Comparison of ENCODE assay signal across 8 cellular contexts in the genomic region with DNA sequence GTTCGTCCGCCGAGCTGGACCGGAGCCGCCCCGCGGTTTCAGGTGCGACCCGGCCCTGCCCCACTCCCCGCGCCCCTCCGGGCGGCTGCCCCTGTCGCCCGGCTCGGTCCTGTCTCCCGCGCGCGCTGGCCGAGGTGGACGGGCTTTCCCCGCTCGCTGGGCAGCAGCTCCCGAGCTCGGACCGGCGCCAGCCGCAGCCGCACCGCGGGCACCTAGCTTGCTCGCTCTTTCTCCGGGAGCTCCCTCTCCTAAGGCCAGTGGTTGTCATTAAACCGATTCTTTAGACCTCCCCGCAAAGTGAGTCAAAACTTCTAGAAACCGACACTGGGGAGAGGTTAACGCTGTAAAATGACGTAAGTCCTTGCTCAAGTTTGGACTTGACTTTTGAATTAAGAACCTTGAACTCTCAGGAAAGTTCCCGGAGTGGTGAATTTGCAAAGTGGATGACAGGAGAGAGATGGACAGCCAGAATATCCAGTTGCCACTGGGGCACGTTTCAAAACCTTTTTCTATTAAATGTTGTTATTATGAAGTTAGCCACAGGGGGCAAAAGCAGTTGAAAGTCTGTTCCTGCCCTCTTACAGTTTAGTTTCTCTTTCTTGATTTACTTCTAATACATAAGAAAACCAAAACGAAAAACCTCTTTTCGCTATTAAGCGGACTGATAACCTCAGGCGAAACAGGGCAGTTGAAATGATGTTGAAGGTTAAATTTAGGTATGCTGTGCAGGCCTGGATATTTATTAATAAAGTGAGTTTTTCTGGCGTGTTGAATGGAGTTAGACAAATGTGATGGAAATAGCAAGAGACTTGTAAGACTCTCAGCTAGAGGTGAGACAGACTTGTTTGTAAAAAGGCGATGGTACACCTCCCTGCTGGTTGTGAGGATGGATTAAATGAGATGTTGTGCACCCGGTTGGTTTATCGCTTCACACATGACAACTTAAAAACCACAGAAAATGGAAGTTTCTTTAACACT. TPM values are rescaled to one million over a fixed set of nuclear protein-coding genes. Genes with fewer than 3 reads are reported as not detected.
DNase-seq lines count a peak whose midpoint lies in the region; ATAC-seq and TF ChIP-seq lines count a peak whose summit lies in the region.

No MANE protein-coding gene starts in this region.

- TF ChIP-seq POLR2A in transverse colon (IDR thresholded peaks at IDR 0.05): no peak

- H3K27me3 ChIP-seq in DND-41 (ENCODE audit: insufficient read depth, low read length, poor library complexity): no peaks in the 10 kb centered on the region
- no peaks in the 10 kb centered on the region for H3K27me3 ChIP-seq in transverse colon

- peaks cover 0 to 3% of the 10 kb centered on the region in 2 donors for H3K9me3 Mint-ChIP-seq in natural killer cell

- no peak for TF ChIP-seq EP300 in transverse colon (IDR thresholded peaks at IDR 0.05; ENCODE audit: low read depth)

- H3K27ac ChIP-seq in DND-41 (ENCODE audit: low read length) (peak overlapping the region; percentile 97), transverse colon (peak overlapping the region; percentile 96 to 99 (median 98))

- H3K9ac ChIP-seq in DND-41 (ENCODE audit: low read depth, low read length): peak overlapping the region; percentile 98

- DNase-seq in DND-41: peak; percentile 54
- peak; percentile 84 for DNase-seq in HT1080 (ENCODE audit: low read depth)
- peak; percentile 13 for DNase-seq in activated T-helper 9 cell treated with anti-CD3 and anti-CD28 coated beads, Interleukin-2, amount 50 U/mL, for 16 hours (ENCODE audit: low read depth)
- peak; percentile 89 for DNase-seq in fibroblast of peridontal ligament (ENCODE audit: extremely low read depth)
- peak; percentile 47 for DNase-seq in natural killer cell
- peak; percentile 42 for DNase-seq in transverse colon

- H3K79me2 ChIP-seq in DND-41 (ENCODE audit: insufficient read depth, low read length): peaks cover 54% of the 10 kb centered on the region

- H3K4me1 ChIP-seq in DND-41 (ENCODE audit: insufficient read depth, low read length): peaks cover 22% of the 10 kb centered on the region
- peaks cover 7 to 27% (median 12%) of the 10 kb centered on the region in 4 donors for H3K4me1 ChIP-seq in transverse colon

- peak overlapping the region; percentile 66 for H3K4me2 ChIP-seq in DND-41 (ENCODE audit: insufficient read depth, low read length)

- H2AFZ ChIP-seq in DND-41 (ENCODE audit: low read depth, low read length): peak overlapping the region; percentile 97

- peak; percentile 61 for TF ChIP-seq CTCF in DND-41 (IDR thresholded peaks at IDR 0.05; ENCODE audit: borderline replicate concordance, extremely low read depth, low read length, poor library complexity, severe bottlenecking)
- peak; percentile 57 for TF ChIP-seq CTCF in natural killer cell (IDR thresholded peaks at IDR 0.05)
- peak; percentile 48 to 76 (median 54) for TF ChIP-seq CTCF in transverse colon (IDR thresholded peaks at IDR 0.05)

- peak overlapping the region; percentile 99 to 100 for H3K27ac Mint-ChIP-seq in natural killer cell

- H3K36me3 ChIP-seq in DND-41 (ENCODE audit: insufficient read depth, low read length) (0 out of 2 replicates have a peak, but pooled peaks cover 11% of the 10 kb centered on the region), transverse colon (no peaks in the 10 kb centered on the region)

- H3K27me3 Mint-ChIP-seq in natural killer cell (ENCODE audit: low read depth in 2 of 2): no peaks in the 10 kb centered on the region

- in situ Hi-C loops in transverse colon (cut with MboI; ENCODE audit: low pct_ligation_motif_present in 1 of 4, low pct_unique_long_range_greater_than_20kb in 1 of 4, low sequenced_read_pairs in 3 of 4): no loop called here

- peaks cover 33 to 39% of the 10 kb centered on the region in 2 donors for H3K4me1 Mint-ChIP-seq in natural killer cell

- intact Hi-C loops in natural killer cell (cut with micrococcal nuclease) (loop anchor here (1.0 to 2.0 kb wide), 3 partner anchors 74 to 142 kb away; partner anchors contain the start of genes ANAPC4, SEPSECS and ZCCHC4), transverse colon (cut with DNase I; ENCODE audit: low total_unique reads) (loop anchor here (10.0 kb wide), 1 partner anchor 60 kb away; no protein-coding TSS in a partner anchor)

- H3K36me3 Mint-ChIP-seq in natural killer cell: peaks cover 7% of the 10 kb centered on the region

- peak overlapping the region; percentile 70 to 75 for H3K4me3 ChIP-seq in DND-41 (ENCODE audit: low read depth in 1 of 2, low read length in 2 of 2)
- H3K4me3 ChIP-seq in transverse colon: peak overlapping the region; percentile 68 to 94 (median 90)

- H3K9me3 ChIP-seq in DND-41 (ENCODE audit: insufficient read depth, low read length, severe bottlenecking) (peaks cover 18% of the 10 kb centered on the region), transverse colon (no peaks in the 10 kb centered on the region)

- WGBS in transverse colon (ENCODE audit: low coverage in 1 of 2), 2 donors: 4 to 9% methylated on average over 9 to 29 of the region's 49 CpGs

- H3K4me3 Mint-ChIP-seq in natural killer cell: peak overlapping the region; percentile 100

- no peaks in the 10 kb centered on the region; the same call in 1 of the 2 replicates for H4K20me1 ChIP-seq in DND-41 (ENCODE audit: insufficient read depth, low read length)

- peak; percentile 64 for ATAC-seq in DND-41 (ENCODE audit: insufficient read depth, low read depth)
- peak; percentile 68 for ATAC-seq in GM21447 (IDR thresholded peaks at IDR 0.05; ENCODE audit: unreplicated experiment)
- ATAC-seq in natural killer cell: peak; percentile 64 to 81 (median 69)

TF ChIP-seq in PFSK-1, 5 proteins besides CTCF, POLR2A, EP300 and RAD21:
- no peak for TF ChIP-seq TAF1 (IDR thresholded peaks at IDR 0.05; ENCODE audit: borderline replicate concordance, insufficient read depth, low read length)
- TF ChIP-seq FOXP2 (optimal IDR thresholded peaks at IDR 0.05; ENCODE audit: borderline replicate concordance, extremely low read depth, extremely low read length, insufficient read depth): no peak
- no peak for TF ChIP-seq REST (IDR thresholded peaks at IDR 0.05; ENCODE audit: insufficient read depth in 1 of 2, low read depth in 2 of 2, low read length in 2 of 2)
- 0 out of 2 replicates have a peak, but pooled peaks have one; percentile 59 for TF ChIP-seq SIN3A (IDR thresholded peaks at IDR 0.05; ENCODE audit: borderline replicate concordance, insufficient read depth, low read length)
- no peak for TF ChIP-seq POLR2AphosphoS5 (IDR thresholded peaks at IDR 0.05; ENCODE audit: low read depth, low read length)

RNA-seq across cellular contexts. Expression of gene PI4K2B, which starts 0.8 kb away (rescaled TPM):
- 27.3 and 29.0 TPM in 2 replicates for total RNA-seq in HT1080 (2014; rRNA removed; shearing (Covaris generic))
- 28.2 and 33.0 TPM in 2 replicates for polyA plus RNA-seq in HT1080 (2015; cell fraction: cytosol; rRNA removed)
- 17.0 and 18.8 TPM in 2 replicates for polyA plus RNA-seq in HT1080 (2015; cell fraction: nucleus; rRNA removed)
- 1.3 TPM for polyA plus RNA-seq in PFSK-1 (2012; ENCODE audit: insufficient read length, low read depth)
- total RNA-seq in natural killer cell (10 to 100 TPM; 12.2 to 14.5 (median 13.0) TPM), transverse colon (10 to 100 TPM; 17.2 to 85.0 (median 28.7) TPM)

Comparison
In these comparisons a context has a peak if more than half of its experiments do, and no peak if none do; other contexts are left out.
1. Peak in every context shown above with its lines: DNase-seq, ATAC-seq, H3K4me3 ChIP-seq and H3K27ac ChIP-seq.
2. DNase-seq: peak in every context shown above with its lines; median percentile 89 in fibroblast of peridontal ligament; 84 in HT1080; 54 in DND-41; 47 in natural killer cell; 42 in transverse colon; 13 in activated T-helper 9 cell treated with anti-CD3 and anti-CD28 coated beads, Interleukin-2, amount 50 U/mL, for 16 hours.